Comparison of ENCODE assay signal across 8 cellular contexts in genomic region chr16:50024684-50025543, GRCh38. TPM values are rescaled to one million over a fixed set of nuclear protein-coding genes. Genes with fewer than 3 reads are reported as not detected.
DNase-seq lines count a peak whose midpoint lies in the region; ATAC-seq and TF ChIP-seq lines count a peak whose summit lies in the region.

Gene CNEP1R1, plus strand, starts transcription at chr16:50025225. Its CDS starts 91 bp downstream, at chr16:50025316.

- no peaks in the 10 kb centered on the region for H3K9me3 Mint-ChIP-seq in GM23338
- H3K9me3 Mint-ChIP-seq in activated T-helper 1 cell treated with anti-CD3 and anti-CD28 coated beads, Interleukin-12 subunit alpha, Interleukin-12 subunit beta, Interleukin-2, Interleukin-4 antibody, amounts not matched to agents 30 ng/mL and 10 ng/mL and 1 ng/mL, durations not matched to agents 14 hours and 24 hours and 36 hours = no peaks in the 10 kb centered on the region
- no peaks in the 10 kb centered on the region for H3K9me3 Mint-ChIP-seq in naive thymus-derived CD4-positive, alpha-beta T cell
- H3K9me3 Mint-ChIP-seq in stimulated activated naive B cell treated with anti-CD40 and anti-IgM and Interleukin-4, amounts not matched to agents 10 μg/mL and 1 μg/mL and 100 μg/mL, for 72 hours = no peaks in the 10 kb centered on the region

- H3K27ac Mint-ChIP-seq in GM23338 = peak within 1 kb of the TSS; percentile 9; the same call in 1 of the 2 replicates
- peak within 1 kb of the TSS; percentile 84 for H3K27ac Mint-ChIP-seq in activated T-helper 1 cell treated with anti-CD3 and anti-CD28 coated beads, Interleukin-12 subunit alpha, Interleukin-12 subunit beta, Interleukin-2, Interleukin-4 antibody, amounts not matched to agents 30 ng/mL and 10 ng/mL and 1 ng/mL, durations not matched to agents 14 hours and 24 hours and 36 hours
- H3K27ac Mint-ChIP-seq in naive thymus-derived CD4-positive, alpha-beta T cell = peak within 1 kb of the TSS; percentile 87 to 97 (median 94)
- H3K27ac Mint-ChIP-seq in stimulated activated naive B cell treated with anti-CD40 and anti-IgM and Interleukin-4, amounts not matched to agents 10 μg/mL and 1 μg/mL and 100 μg/mL, for 72 hours = peak within 1 kb of the TSS; percentile 95

- peak; percentile 99 for DNase-seq in ELF-1 (ENCODE audit: low read depth, low spot score)
- DNase-seq in GM23338 (ENCODE audit: low spot score) = peak; percentile 97
- peak; percentile 96 for DNase-seq in LHCN-M2 (ENCODE audit: low read depth)
- DNase-seq in RPMI7951 (ENCODE audit: low read depth) = peak; percentile 95
- DNase-seq in activated T-helper 1 cell treated with anti-CD3 and anti-CD28 coated beads, Interleukin-12 subunit alpha, Interleukin-12 subunit beta, Interleukin-2, Interleukin-4 antibody, amounts not matched to agents 30 ng/mL and 10 ng/mL and 1 ng/mL, durations not matched to agents 14 hours and 24 hours and 36 hours (ENCODE audit: low spot score) = peak; percentile 92
- peak; percentile 96 for DNase-seq in fibroblast of gingiva (ENCODE audit: low read depth)
- DNase-seq in naive thymus-derived CD4-positive, alpha-beta T cell = peak; percentile 82 to 95 (median 92)
- DNase-seq in stimulated activated naive B cell treated with anti-CD40 and anti-IgM and Interleukin-4, amounts not matched to agents 10 μg/mL and 1 μg/mL and 100 μg/mL, for 72 hours = peak; percentile 96

- H3K27ac ChIP-seq in GM23338 (ENCODE audit: low read depth) = no peak within 1 kb of the TSS
- peak within 1 kb of the TSS; percentile 81 for H3K27ac ChIP-seq in naive thymus-derived CD4-positive, alpha-beta T cell (ENCODE audit: low read depth, low read length)

- H3K4me1 ChIP-seq in GM23338 (ENCODE audit: insufficient read depth) = peaks cover 6% of the 10 kb centered on the region; the same call in 1 of the 2 replicates
- H3K4me1 ChIP-seq in naive thymus-derived CD4-positive, alpha-beta T cell (ENCODE audit: control insufficient read depth in 2 of 2, insufficient read depth in 2 of 2, low read length in 2 of 2) = peaks cover 11 to 16% of the 10 kb centered on the region in 2 donors

- CTCF ChIA-PET in naive thymus-derived CD4-positive, alpha-beta T cell (lab: Charles Lee) = interaction anchor here (0.6 to 4.3 kb wide), 18 partner anchors 10 to 785 kb away, joined by 3 to 58 read pairs (median 3); no protein-coding TSS in a partner anchor

- peak within 1 kb of the TSS; percentile 93 for H2AFZ ChIP-seq in GM23338

- intact Hi-C loops in activated T-helper 1 cell treated with anti-CD3 and anti-CD28 coated beads, Interleukin-12 subunit alpha, Interleukin-12 subunit beta, Interleukin-2, Interleukin-4 antibody, amounts not matched to agents 30 ng/mL and 10 ng/mL and 1 ng/mL, durations not matched to agents 14 hours and 24 hours and 36 hours (cut with micrococcal nuclease) = loop anchor here (1.0 to 10.0 kb wide), 12 partner anchors 40 to 781 kb away; partner anchors contain the start of genes CYLD, HEATR3 and NKD1
- intact Hi-C loops in naive thymus-derived CD4-positive, alpha-beta T cell (cut with micrococcal nuclease) = loop anchor here (1.0 to 10.0 kb wide), 22 partner anchors 40 to 781 kb away; partner anchors contain the start of genes HEATR3 (in 2 of the 2), ADCY7 (in 1 of the 2), BRD7 (in 1 of the 2) and CYLD (in 1 of the 2)

- peak within 1 kb of the TSS; percentile 94 for H3K4me2 ChIP-seq in GM23338

- H3K27me3 ChIP-seq in GM23338 (ENCODE audit: insufficient read depth) = no peaks in the 10 kb centered on the region
- no peaks in the 10 kb centered on the region for H3K27me3 ChIP-seq in naive thymus-derived CD4-positive, alpha-beta T cell (ENCODE audit: control insufficient read depth in 2 of 2, insufficient read depth in 2 of 2, low read length in 2 of 2)

- peak; percentile 97 for ATAC-seq in GM23338
- peak; percentile 98 for ATAC-seq in naive thymus-derived CD4-positive, alpha-beta T cell
- peak; percentile 99 to 100 for ATAC-seq in stimulated activated naive B cell treated with anti-CD40 and anti-IgM and Interleukin-4, amounts not matched to agents 10 μg/mL and 1 μg/mL and 100 μg/mL, for 72 hours (replicated peaks)

- peak within 1 kb of the TSS; percentile 96 for H3K4me3 Mint-ChIP-seq in GM23338
- H3K4me3 Mint-ChIP-seq in activated T-helper 1 cell treated with anti-CD3 and anti-CD28 coated beads, Interleukin-12 subunit alpha, Interleukin-12 subunit beta, Interleukin-2, Interleukin-4 antibody, amounts not matched to agents 30 ng/mL and 10 ng/mL and 1 ng/mL, durations not matched to agents 14 hours and 24 hours and 36 hours = peak within 1 kb of the TSS; percentile 96
- H3K4me3 Mint-ChIP-seq in naive thymus-derived CD4-positive, alpha-beta T cell = peak within 1 kb of the TSS; percentile 88 to 99 (median 96)
- H3K4me3 Mint-ChIP-seq in stimulated activated naive B cell treated with anti-CD40 and anti-IgM and Interleukin-4, amounts not matched to agents 10 μg/mL and 1 μg/mL and 100 μg/mL, for 72 hours = peak within 1 kb of the TSS; percentile 93 to 97

- TF ChIP-seq CTCF in GM23338 (conservative IDR thresholded peaks at IDR 0.05; ENCODE audit: low read depth in 2 of 2) = peak; percentile 86 to 88

- no peaks in the 10 kb centered on the region for H3K9me3 ChIP-seq in naive thymus-derived CD4-positive, alpha-beta T cell (ENCODE audit: control insufficient read depth in 2 of 3, low read length in 3 of 3)

- no peaks in the 10 kb centered on the region for H3K27me3 Mint-ChIP-seq in GM23338 (ENCODE audit: insufficient read depth, low read depth, poor library complexity)
- H3K27me3 Mint-ChIP-seq in activated T-helper 1 cell treated with anti-CD3 and anti-CD28 coated beads, Interleukin-12 subunit alpha, Interleukin-12 subunit beta, Interleukin-2, Interleukin-4 antibody, amounts not matched to agents 30 ng/mL and 10 ng/mL and 1 ng/mL, durations not matched to agents 14 hours and 24 hours and 36 hours (ENCODE audit: insufficient read depth) = peaks cover 11% of the 10 kb centered on the region
- H3K27me3 Mint-ChIP-seq in naive thymus-derived CD4-positive, alpha-beta T cell = peaks cover 0 to 16% (median 0%) of the 10 kb centered on the region in 5 donors
- peaks cover 6 to 7% of the 10 kb centered on the region in 2 donors for H3K27me3 Mint-ChIP-seq in stimulated activated naive B cell treated with anti-CD40 and anti-IgM and Interleukin-4, amounts not matched to agents 10 μg/mL and 1 μg/mL and 100 μg/mL, for 72 hours

- peaks cover 34% of the 10 kb centered on the region for H3K79me2 ChIP-seq in GM23338 (replicated peaks; ENCODE audit: insufficient read depth)

- peaks cover 5% of the 10 kb centered on the region; the same call in 2 of the 3 replicates for H3K36me3 Mint-ChIP-seq in GM23338 (ENCODE audit: low read depth)
- H3K36me3 Mint-ChIP-seq in activated T-helper 1 cell treated with anti-CD3 and anti-CD28 coated beads, Interleukin-12 subunit alpha, Interleukin-12 subunit beta, Interleukin-2, Interleukin-4 antibody, amounts not matched to agents 30 ng/mL and 10 ng/mL and 1 ng/mL, durations not matched to agents 14 hours and 24 hours and 36 hours (ENCODE audit: low read depth) = peaks cover 8% of the 10 kb centered on the region
- peaks cover 0 to 2% (median 0%) of the 10 kb centered on the region in 5 donors for H3K36me3 Mint-ChIP-seq in naive thymus-derived CD4-positive, alpha-beta T cell
- H3K36me3 Mint-ChIP-seq in stimulated activated naive B cell treated with anti-CD40 and anti-IgM and Interleukin-4, amounts not matched to agents 10 μg/mL and 1 μg/mL and 100 μg/mL, for 72 hours = peaks cover 0 to under 1% of the 10 kb centered on the region in 2 donors

- H3K36me3 ChIP-seq in GM23338 (ENCODE audit: insufficient read depth) = peaks cover 2% of the 10 kb centered on the region
- H3K36me3 ChIP-seq in naive thymus-derived CD4-positive, alpha-beta T cell (ENCODE audit: control insufficient read depth in 2 of 3, insufficient read depth in 3 of 3, low read length in 3 of 3) = peaks cover 0 to 5% (median 3%) of the 10 kb centered on the region in 3 experiments

- no peaks in the 10 kb centered on the region for H3F3A ChIP-seq in GM23338 (replicated peaks; ENCODE audit: low read depth)

- H3K9me2 ChIP-seq in GM23338 (ENCODE audit: insufficient read depth) = no peaks in the 10 kb centered on the region

- POLR2A ChIA-PET in naive thymus-derived CD4-positive, alpha-beta T cell (lab: Charles Lee) = interaction anchor here (0.9 to 2.4 kb wide), 7 partner anchors 40 to 782 kb away, joined by 3 to 16 read pairs (median 6); partner anchors contain the start of gene HEATR3

- peaks cover 4% of the 10 kb centered on the region; the same call in 1 of the 2 replicates for H4K20me1 ChIP-seq in GM23338 (replicated peaks; ENCODE audit: insufficient read depth)

- H3K4me1 Mint-ChIP-seq in GM23338 = peaks cover 17% of the 10 kb centered on the region; the same call in 2 of the 3 replicates
- H3K4me1 Mint-ChIP-seq in activated T-helper 1 cell treated with anti-CD3 and anti-CD28 coated beads, Interleukin-12 subunit alpha, Interleukin-12 subunit beta, Interleukin-2, Interleukin-4 antibody, amounts not matched to agents 30 ng/mL and 10 ng/mL and 1 ng/mL, durations not matched to agents 14 hours and 24 hours and 36 hours (ENCODE audit: low read depth) = peaks cover 26% of the 10 kb centered on the region
- H3K4me1 Mint-ChIP-seq in naive thymus-derived CD4-positive, alpha-beta T cell = peaks cover 5 to 42% (median 28%) of the 10 kb centered on the region in 7 donors
- H3K4me1 Mint-ChIP-seq in stimulated activated naive B cell treated with anti-CD40 and anti-IgM and Interleukin-4, amounts not matched to agents 10 μg/mL and 1 μg/mL and 100 μg/mL, for 72 hours = peaks cover 5% of the 10 kb centered on the region in 2 donors

- H3K4me3 ChIP-seq in GM23338 = peak within 1 kb of the TSS; percentile 95
- peak within 1 kb of the TSS; percentile 97 for H3K4me3 ChIP-seq in naive thymus-derived CD4-positive, alpha-beta T cell (ENCODE audit: low read length)

TF ChIP-seq in GM23338, 12 proteins besides CTCF, POLR2A, EP300 and RAD21 (continues in another document):
- no peak for TF ChIP-seq STAT1 (IDR thresholded peaks at IDR 0.05; ENCODE audit: unreplicated experiment)
- TF ChIP-seq ZNF331 (CRISPR knock-in tag; IDR thresholded peaks at IDR 0.05; ENCODE audit: low read depth) = no peak
- TF ChIP-seq POLR2AphosphoS5 (IDR thresholded peaks at IDR 0.05; ENCODE audit: low read depth) = peak; percentile 84

RNA-seq across cellular contexts. Expression of gene CNEP1R1, which starts in this region (rescaled TPM):
- total RNA-seq in GM23338 (2014; rRNA removed; shearing (Covaris generic)) = 19.1 and 30.3 TPM in 2 replicates
- 11.8 and 13.8 TPM in 2 replicates for polyA plus RNA-seq in GM23338 (2016; fragmentation: Nextera tagmentation; extraction: Ambion mirVana)
- total RNA-seq in LHCN-M2 (2014; rRNA removed) = 24.9 and 32.4 TPM in 2 replicates
- 13.9 TPM for polyA plus RNA-seq in LHCN-M2 (2012)
- 35.8 and 37.6 TPM in 2 replicates for total RNA-seq in RPMI7951 (2014; rRNA removed; shearing (Covaris generic))
- 21.9 and 22.7 TPM in 2 replicates for total RNA-seq in activated T-helper 1 cell treated with anti-CD3 and anti-CD28 coated beads, Interleukin-12 subunit alpha, Interleukin-12 subunit beta, Interleukin-2, Interleukin-4 antibody, amounts not matched to agents 30 ng/mL and 10 ng/mL and 1 ng/mL, durations not matched to agents 14 hours and 24 hours and 36 hours
- 10 to 100 TPM; 26.8 to 41.0 (median 34.3) TPM for total RNA-seq in naive thymus-derived CD4-positive, alpha-beta T cell
- polyA plus RNA-seq in naive thymus-derived CD4-positive, alpha-beta T cell = 10 to 100 TPM; 11.2 to 12.7 TPM

Comparison
In these comparisons a context has a peak if more than half of its experiments do, and no peak if none do; other contexts are left out.
1. H3K27ac Mint-ChIP-seq: peak in every context shown above with its lines; median percentile 95 in stimulated activated naive B cell treated with anti-CD40 and anti-IgM and Interleukin-4, amounts not matched to agents 10 μg/mL and 1 μg/mL and 100 μg/mL, for 72 hours; 94 in naive thymus-derived CD4-positive, alpha-beta T cell; 84 in activated T-helper 1 cell treated with anti-CD3 and anti-CD28 coated beads, Interleukin-12 subunit alpha, Interleukin-12 subunit beta, Interleukin-2, Interleukin-4 antibody, amounts not matched to agents 30 ng/mL and 10 ng/mL and 1 ng/mL, durations not matched to agents 14 hours and 24 hours and 36 hours; 9 in GM23338.